16 cellular contexts compared by ENCODE assay signal in genomic region chrX:6968231-6968630, GRCh38.
DNase-seq lines count a peak whose midpoint lies in the region; ATAC-seq and TF ChIP-seq lines count a peak whose summit lies in the region.
"Had no signal": no experiment of that assay in that cellular context is flagged by ENCODE, and none has a peak within 500 bp of the region (broad histone marks: within the 10 kb centered on the region; RNA-seq: fewer than 3 reads in every experiment).

No MANE protein-coding gene starts in this region.

- H4K8ac ChIP-seq in IMR-90 (ENCODE audit: low read depth in 2 of 2, low read length in 2 of 2), result no peak overlapping the region

- no peak for TF ChIP-seq POLR2A in IMR-90 (IDR thresholded peaks at IDR 0.05; ENCODE audit: low read depth, low read length)

- no peak for TF ChIP-seq RAD21 in IMR-90 (IDR thresholded peaks at IDR 0.05; ENCODE audit: low read length)

- H3K36me3 Mint-ChIP-seq in neural crest cell (ENCODE audit: low read depth), result peaks cover 16% of the 10 kb centered on the region

- no peaks in the 10 kb centered on the region for H3K79me1 ChIP-seq in IMR-90 (ENCODE audit: low read depth in 1 of 2, low read length in 2 of 2)

- no peak overlapping the region for H3K4ac ChIP-seq in IMR-90 (ENCODE audit: low read depth, low read length)

- H3K4me2 ChIP-seq in IMR-90 (ENCODE audit: low read depth, low read length), result no peak overlapping the region

- H3K27ac Mint-ChIP-seq in neural crest cell (ENCODE audit: unreplicated experiment), result peak overlapping the region; percentile 30

- H3K9me1 ChIP-seq in IMR-90 (ENCODE audit: insufficient read depth, low read length), result no peaks in the 10 kb centered on the region

- no peak overlapping the region for H3K23ac ChIP-seq in IMR-90 (ENCODE audit: low read depth, low read length)

- H2AFZ ChIP-seq in IMR-90 (replicated peaks; ENCODE audit: low read length, poor library complexity), result no peak overlapping the region

- no peaks in the 10 kb centered on the region for H3K9me3 ChIP-seq in IMR-90 (ENCODE audit: control insufficient read depth, insufficient read depth, low read length)
- H3K9me3 ChIP-seq: Caco-2 had no signal

- H4K5ac ChIP-seq in IMR-90 (ENCODE audit: low read depth, low read length), result no peak overlapping the region

- H3K27me3 Mint-ChIP-seq in neural crest cell (ENCODE audit: low read depth), result no peaks in the 10 kb centered on the region

- H4K20me1 ChIP-seq in IMR-90 (ENCODE audit: insufficient read depth, low read length), result no peaks in the 10 kb centered on the region

- intact Hi-C loops in IMR-90 (cut with micrococcal nuclease), result no loop called here

- H2BK20ac ChIP-seq in IMR-90 (ENCODE audit: low read depth, low read length), result no peak overlapping the region

- H3K9me3 Mint-ChIP-seq in neural crest cell, result peaks cover 6% of the 10 kb centered on the region

- H2AK5ac ChIP-seq in IMR-90 (ENCODE audit: low read depth, low read length), result no peak overlapping the region

- no peak overlapping the region for H3K27ac ChIP-seq in IMR-90 (ENCODE audit: insufficient read depth, low read length)

- no peak overlapping the region for H3K18ac ChIP-seq in IMR-90 (ENCODE audit: low read depth, low read length)

- POLR2A ChIA-PET in IMR-90 (lab: Charles Lee; ENCODE audit: unreplicated experiment), result no interaction called here

- H3K4me1 Mint-ChIP-seq in neural crest cell, result no peaks in the 10 kb centered on the region

- WGBS in IMR-90 (ENCODE audit: extremely low coverage in 2 of 2, insufficient read length in 1 of 2), 2 experiments, result 40% methylated on average over 1 of the region's 6 CpGs; no CpG with 5 or more reads in 1 of the 2 experiments

- no peak overlapping the region for H3K9ac ChIP-seq in IMR-90 (ENCODE audit: low read depth, low read length)

- no peak overlapping the region for H2BK15ac ChIP-seq in IMR-90 (ENCODE audit: low read depth, low read length)

- no peak overlapping the region for H2BK120ac ChIP-seq in IMR-90 (ENCODE audit: low read depth, low read length)

- no peak overlapping the region for H4K91ac ChIP-seq in IMR-90 (ENCODE audit: insufficient read depth, low read depth, low read length)

- in situ Hi-C loops in IMR-90 (cut with MboI; ENCODE audit: low sequenced_read_pairs), result no loop called here

- no peak overlapping the region for H3K14ac ChIP-seq in IMR-90 (replicated peaks; ENCODE audit: low read depth, low read length)

- no peak overlapping the region for H3K4me3 Mint-ChIP-seq in neural crest cell

- H2AK9ac ChIP-seq in IMR-90 (replicated peaks; ENCODE audit: low read depth, low read length, poor library complexity), result no peak overlapping the region

- DNase-seq in AG10803 (ENCODE audit: low read depth), result peak; percentile 4
- no peak for DNase-seq in IMR-90
- peak; percentile 24 for DNase-seq in iPS-NIHi7 (ENCODE audit: extremely low spot score)
- no peak for DNase-seq in neural crest cell (ENCODE audit: low read depth, low spot score)
- DNase-seq in NCI-H146 (lab: John Stamatoyannopoulos, UW), result no peak
- no peak for DNase-seq in activated CD8-positive, alpha-beta memory T cell treated with anti-CD3 and anti-CD28 coated beads for 24 hours
- DNase-seq: 8988T; DMS53; GF-D8; NCI-H2107; NCI-H345; NCI-H526 treated with DMSO at 0.1 percent for 48 hours; NK-92 treated with Interleukin-12 subunit alpha and Interleukin-12 subunit beta, amount 100 ng/mL, for 24 hours had no signal

- no peak overlapping the region for H3K56ac ChIP-seq in IMR-90 (ENCODE audit: extremely low read depth, insufficient read depth, low read length)

- dilution Hi-C loops in IMR-90 (cut with HindIII; ENCODE audit: low sequenced_read_pairs, unreplicated experiment), result no loop called here

- H2BK5ac ChIP-seq in IMR-90 (ENCODE audit: low read depth, low read length, poor library complexity, severe bottlenecking), result no peak overlapping the region

- no peaks in the 10 kb centered on the region for H3K27me3 ChIP-seq in IMR-90 (ENCODE audit: control insufficient read depth, insufficient read depth, low read length)

- CTCF ChIA-PET in IMR-90 (lab: Yijun Ruan, JAX), result no interaction called here

- no peak overlapping the region for H3K4me3 ChIP-seq in AG10803 (ENCODE audit: low read length)
- H3K4me3 ChIP-seq in IMR-90 (ENCODE audit: insufficient read depth, low read depth, low read length), result no peak overlapping the region

- H3K36me3 ChIP-seq in IMR-90 (ENCODE audit: control insufficient read depth, insufficient read depth, low read length), result no peaks in the 10 kb centered on the region

- ATAC-seq in IMR-90 (ENCODE audit: low read depth) (peak; percentile 44), GM19467 (IDR thresholded peaks at IDR 0.05; ENCODE audit: unreplicated experiment) (no peak), GM18907 (IDR thresholded peaks at IDR 0.05; ENCODE audit: unreplicated experiment) (no peak)

- no TSS peak for BruUV-seq in IMR-90 (replicated peaks; lab: Mats Ljungman, UMichigan)

- TF ChIP-seq CTCF in AG10803 (conservative IDR thresholded peaks at IDR 0.05; ENCODE audit: low read length) (no peak), IMR-90 (conservative IDR thresholded peaks at IDR 0.05; ENCODE audit: low read depth, low read length) (no peak), neural crest cell (conservative IDR thresholded peaks at IDR 0.05) (no peak)

- H3K4me1 ChIP-seq in IMR-90 (ENCODE audit: control insufficient read depth, insufficient read depth, low read length), result no peaks in the 10 kb centered on the region

TF ChIP-seq in IMR-90, 13 proteins besides CTCF, POLR2A, EP300 and RAD21:
- TF ChIP-seq BHLHE40 (IDR thresholded peaks at IDR 0.05; ENCODE audit: low read depth, low read length) (no peak), MAZ (IDR thresholded peaks at IDR 0.05; ENCODE audit: borderline replicate concordance, low read depth, low read length) (no peak), RFX5 (IDR thresholded peaks at IDR 0.05; ENCODE audit: low read depth, low read length) (no peak), CEBPB (IDR thresholded peaks at IDR 0.05; ENCODE audit: low read depth, low read length) (no peak), MXI1 (IDR thresholded peaks at IDR 0.05; ENCODE audit: borderline replicate concordance, low read depth, low read length) (no peak), MAFK (IDR thresholded peaks at IDR 0.05; ENCODE audit: low read depth, low read length) (no peak), USF2 (IDR thresholded peaks at IDR 0.05; ENCODE audit: low read depth, low read length) (no peak), SMC3 (IDR thresholded peaks at IDR 0.05; ENCODE audit: low read depth, low read length) (no peak), NFE2L2 (IDR thresholded peaks at IDR 0.05; ENCODE audit: low read depth, low read length) (no peak), RCOR1 (IDR thresholded peaks at IDR 0.05; ENCODE audit: insufficient replicate concordance, low read length) (no peak), FOS (IDR thresholded peaks at IDR 0.05; ENCODE audit: low read depth, low read length) (no peak), CHD1 (IDR thresholded peaks at IDR 0.05; ENCODE audit: low read depth, low read length) (no peak)
- TF ChIP-seq, protein P1, sequence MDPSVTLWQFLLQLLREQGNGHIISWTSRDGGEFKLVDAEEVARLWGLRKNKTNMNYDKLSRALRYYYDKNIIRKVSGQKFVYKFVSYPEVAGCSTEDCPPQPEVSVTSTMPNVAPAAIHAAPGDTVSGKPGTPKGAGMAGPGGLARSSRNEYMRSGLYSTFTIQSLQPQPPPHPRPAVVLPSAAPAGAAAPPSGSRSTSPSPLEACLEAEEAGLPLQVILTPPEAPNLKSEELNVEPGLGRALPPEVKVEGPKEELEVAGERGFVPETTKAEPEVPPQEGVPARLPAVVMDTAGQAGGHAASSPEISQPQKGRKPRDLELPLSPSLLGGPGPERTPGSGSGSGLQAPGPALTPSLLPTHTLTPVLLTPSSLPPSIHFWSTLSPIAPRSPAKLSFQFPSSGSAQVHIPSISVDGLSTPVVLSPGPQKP (IDR thresholded peaks at IDR 0.05; ENCODE audit: borderline replicate concordance, low read depth, low read length), result no peak

Comparison
In these comparisons a context has a peak if more than half of its experiments do, and no peak if none do; other contexts are left out.
1. DNase-seq: peak in AG10803 (single experiment) and iPS-NIHi7 (single experiment); none in IMR-90 (single experiment), neural crest cell (single experiment), NCI-H146 (single experiment) and activated CD8-positive, alpha-beta memory T cell treated with anti-CD3 and anti-CD28 coated beads for 24 hours (single experiment).